ENCODE assay signal across 1 cellular context in genomic region chr15:64095795-64096485, GRCh38.
A peak's percentile ranks its signal among the peaks of the same experiment; 100 is the strongest.
TF ChIP-seq lines count a peak whose summit lies in the region.

A gene with protein sequence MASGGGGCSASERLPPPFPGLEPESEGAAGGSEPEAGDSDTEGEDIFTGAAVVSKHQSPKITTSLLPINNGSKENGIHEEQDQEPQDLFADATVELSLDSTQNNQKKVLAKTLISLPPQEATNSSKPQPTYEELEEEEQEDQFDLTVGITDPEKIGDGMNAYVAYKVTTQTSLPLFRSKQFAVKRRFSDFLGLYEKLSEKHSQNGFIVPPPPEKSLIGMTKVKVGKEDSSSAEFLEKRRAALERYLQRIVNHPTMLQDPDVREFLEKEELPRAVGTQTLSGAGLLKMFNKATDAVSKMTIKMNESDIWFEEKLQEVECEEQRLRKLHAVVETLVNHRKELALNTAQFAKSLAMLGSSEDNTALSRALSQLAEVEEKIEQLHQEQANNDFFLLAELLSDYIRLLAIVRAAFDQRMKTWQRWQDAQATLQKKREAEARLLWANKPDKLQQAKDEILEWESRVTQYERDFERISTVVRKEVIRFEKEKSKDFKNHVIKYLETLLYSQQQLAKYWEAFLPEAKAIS (plus strand): TSS chr15:64095982. CDS start chr15:64096014, 32 bp downstream.

TF ChIP-seq in HepG2, 621 proteins besides CTCF, POLR2A, EP300 and RAD21 (continued from another document and continues in another):
- TF ChIP-seq NAIF1 (CRISPR knock-in tag; IDR thresholded peaks at IDR 0.05; ENCODE audit: borderline replicate concordance) (no peak), MED13 (CRISPR knock-in tag; IDR thresholded peaks at IDR 0.05) (no peak), ZNF737 (CRISPR knock-in tag; IDR thresholded peaks at IDR 0.05; ENCODE audit: borderline replicate concordance) (no peak), ARNTL (CRISPR knock-in tag; IDR thresholded peaks at IDR 0.05) (peak; percentile 78), FOXC1 (CRISPR knock-in tag; IDR thresholded peaks at IDR 0.05; ENCODE audit: borderline replicate concordance) (no peak), SNAPC2 (CRISPR knock-in tag; IDR thresholded peaks at IDR 0.05) (no peak), ZBTB42 (CRISPR knock-in tag; IDR thresholded peaks at IDR 0.05) (0 out of 2 replicates have a peak, but pooled peaks have one; percentile 56), PBX2 (CRISPR knock-in tag; IDR thresholded peaks at IDR 0.05) (no peak), ARID2 (CRISPR knock-in tag; IDR thresholded peaks at IDR 0.05; ENCODE audit: borderline replicate concordance) (no peak), REST (IDR thresholded peaks at IDR 0.05; ENCODE audit: borderline replicate concordance in 1 of 2, low read depth in 1 of 2, low read length in 2 of 2) (peak; percentile 24 to 84), SUZ12 (IDR thresholded peaks at IDR 0.05; ENCODE audit: low read depth, low read length) (no peak), MIER2 (CRISPR knock-in tag; IDR thresholded peaks at IDR 0.05) (peak; percentile 66; the same call in 1 of the 2 replicates), YY1 (IDR thresholded peaks at IDR 0.05; ENCODE audit: insufficient read depth, insufficient replicate concordance, low read depth, low read length) (peak; percentile 97), GTF3A (CRISPR knock-in tag; conservative IDR thresholded peaks at IDR 0.05) (no peak), EHMT2 (IDR thresholded peaks at IDR 0.05; ENCODE audit: borderline replicate concordance, low read depth, low read length) (no peak), CBX2 (IDR thresholded peaks at IDR 0.05; ENCODE audit: low read depth, low read length) (no peak), CBX2 (CRISPR knock-in tag; IDR thresholded peaks at IDR 0.05; ENCODE audit: low read depth) (no peak), ZZZ3 (CRISPR knock-in tag; IDR thresholded peaks at IDR 0.05; ENCODE audit: borderline replicate concordance) (no peak; the same call in 1 of the 2 replicates), RFX3 (CRISPR knock-in tag; IDR thresholded peaks at IDR 0.05) (0 out of 2 replicates have a peak, but pooled peaks have one; percentile 14), NFE2L2 (IDR thresholded peaks at IDR 0.05; ENCODE audit: low read length) (no peak), KDM5A (IDR thresholded peaks at IDR 0.05; ENCODE audit: borderline replicate concordance, low read length) (peak; percentile 94), ZBTB38 (CRISPR knock-in tag; IDR thresholded peaks at IDR 0.05) (no peak; the same call in 1 of the 2 replicates), RORA (CRISPR knock-in tag; IDR thresholded peaks at IDR 0.05) (no peak), GFI1 (CRISPR knock-in tag; IDR thresholded peaks at IDR 0.05; ENCODE audit: borderline replicate concordance) (no peak; the same call in 1 of the 2 replicates), CHD4 (IDR thresholded peaks at IDR 0.05; ENCODE audit: borderline replicate concordance, low read length) (no peak), ZNF549 (CRISPR knock-in tag; IDR thresholded peaks at IDR 0.05) (no peak), CBFB (CRISPR knock-in tag; IDR thresholded peaks at IDR 0.05) (peak; percentile 94), RERE (CRISPR knock-in tag; IDR thresholded peaks at IDR 0.05; ENCODE audit: low read depth) (no peak), MIXL1 (CRISPR knock-in tag; IDR thresholded peaks at IDR 0.05) (peak; percentile 54; the same call in 1 of the 2 replicates)
- TF ChIP-seq, protein P1, sequence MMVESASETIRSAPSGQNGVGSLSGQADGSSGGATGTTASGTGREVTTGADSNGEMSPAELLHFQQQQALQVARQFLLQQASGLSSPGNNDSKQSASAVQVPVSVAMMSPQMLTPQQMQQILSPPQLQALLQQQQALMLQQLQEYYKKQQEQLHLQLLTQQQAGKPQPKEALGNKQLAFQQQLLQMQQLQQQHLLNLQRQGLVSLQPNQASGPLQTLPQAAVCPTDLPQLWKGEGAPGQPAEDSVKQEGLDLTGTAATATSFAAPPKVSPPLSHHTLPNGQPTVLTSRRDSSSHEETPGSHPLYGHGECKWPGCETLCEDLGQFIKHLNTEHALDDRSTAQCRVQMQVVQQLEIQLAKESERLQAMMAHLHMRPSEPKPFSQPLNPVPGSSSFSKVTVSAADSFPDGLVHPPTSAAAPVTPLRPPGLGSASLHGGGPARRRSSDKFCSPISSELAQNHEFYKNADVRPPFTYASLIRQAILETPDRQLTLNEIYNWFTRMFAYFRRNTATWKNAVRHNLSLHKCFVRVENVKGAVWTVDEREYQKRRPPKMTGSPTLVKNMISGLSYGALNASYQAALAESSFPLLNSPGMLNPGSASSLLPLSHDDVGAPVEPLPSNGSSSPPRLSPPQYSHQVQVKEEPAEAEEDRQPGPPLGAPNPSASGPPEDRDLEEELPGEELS (CRISPR knock-in tag; IDR thresholded peaks at IDR 0.05) = no peak
- TF ChIP-seq, protein P2, sequence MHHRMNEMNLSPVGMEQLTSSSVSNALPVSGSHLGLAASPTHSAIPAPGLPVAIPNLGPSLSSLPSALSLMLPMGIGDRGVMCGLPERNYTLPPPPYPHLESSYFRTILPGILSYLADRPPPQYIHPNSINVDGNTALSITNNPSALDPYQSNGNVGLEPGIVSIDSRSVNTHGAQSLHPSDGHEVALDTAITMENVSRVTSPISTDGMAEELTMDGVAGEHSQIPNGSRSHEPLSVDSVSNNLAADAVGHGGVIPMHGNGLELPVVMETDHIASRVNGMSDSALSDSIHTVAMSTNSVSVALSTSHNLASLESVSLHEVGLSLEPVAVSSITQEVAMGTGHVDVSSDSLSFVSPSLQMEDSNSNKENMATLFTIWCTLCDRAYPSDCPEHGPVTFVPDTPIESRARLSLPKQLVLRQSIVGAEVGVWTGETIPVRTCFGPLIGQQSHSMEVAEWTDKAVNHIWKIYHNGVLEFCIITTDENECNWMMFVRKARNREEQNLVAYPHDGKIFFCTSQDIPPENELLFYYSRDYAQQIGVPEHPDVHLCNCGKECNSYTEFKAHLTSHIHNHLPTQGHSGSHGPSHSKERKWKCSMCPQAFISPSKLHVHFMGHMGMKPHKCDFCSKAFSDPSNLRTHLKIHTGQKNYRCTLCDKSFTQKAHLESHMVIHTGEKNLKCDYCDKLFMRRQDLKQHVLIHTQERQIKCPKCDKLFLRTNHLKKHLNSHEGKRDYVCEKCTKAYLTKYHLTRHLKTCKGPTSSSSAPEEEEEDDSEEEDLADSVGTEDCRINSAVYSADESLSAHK (CRISPR knock-in tag; IDR thresholded peaks at IDR 0.05; ENCODE audit: borderline replicate concordance) = no peak
- TF ChIP-seq, protein P3, sequence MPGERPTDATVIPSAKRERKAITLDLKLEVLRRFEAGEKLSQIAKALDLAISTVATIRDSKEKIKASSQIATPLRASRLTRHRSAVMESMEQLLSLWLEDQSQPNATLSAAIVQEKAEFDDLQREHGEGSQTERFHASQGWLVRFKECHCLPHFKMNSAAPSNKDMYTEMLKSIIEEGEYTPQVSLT (CRISPR knock-in tag; IDR thresholded peaks at IDR 0.05; ENCODE audit: borderline replicate concordance, low read depth) = no peak
- TF ChIP-seq, protein P4, sequence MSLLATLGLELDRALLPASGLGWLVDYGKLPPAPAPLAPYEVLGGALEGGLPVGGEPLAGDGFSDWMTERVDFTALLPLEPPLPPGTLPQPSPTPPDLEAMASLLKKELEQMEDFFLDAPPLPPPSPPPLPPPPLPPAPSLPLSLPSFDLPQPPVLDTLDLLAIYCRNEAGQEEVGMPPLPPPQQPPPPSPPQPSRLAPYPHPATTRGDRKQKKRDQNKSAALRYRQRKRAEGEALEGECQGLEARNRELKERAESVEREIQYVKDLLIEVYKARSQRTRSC (CRISPR knock-in tag; IDR thresholded peaks at IDR 0.05; ENCODE audit: low read depth) = no peak
- TF ChIP-seq, protein P5, sequence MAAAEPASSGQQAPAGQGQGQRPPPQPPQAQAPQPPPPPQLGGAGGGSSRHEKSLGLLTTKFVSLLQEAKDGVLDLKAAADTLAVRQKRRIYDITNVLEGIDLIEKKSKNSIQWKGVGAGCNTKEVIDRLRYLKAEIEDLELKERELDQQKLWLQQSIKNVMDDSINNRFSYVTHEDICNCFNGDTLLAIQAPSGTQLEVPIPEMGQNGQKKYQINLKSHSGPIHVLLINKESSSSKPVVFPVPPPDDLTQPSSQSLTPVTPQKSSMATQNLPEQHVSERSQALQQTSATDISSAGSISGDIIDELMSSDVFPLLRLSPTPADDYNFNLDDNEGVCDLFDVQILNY (CRISPR knock-in tag; conservative IDR thresholded peaks at IDR 0.05) = 0 out of 2 replicates have a peak, but pooled peaks have one; percentile 19
- TF ChIP-seq, protein P6, sequence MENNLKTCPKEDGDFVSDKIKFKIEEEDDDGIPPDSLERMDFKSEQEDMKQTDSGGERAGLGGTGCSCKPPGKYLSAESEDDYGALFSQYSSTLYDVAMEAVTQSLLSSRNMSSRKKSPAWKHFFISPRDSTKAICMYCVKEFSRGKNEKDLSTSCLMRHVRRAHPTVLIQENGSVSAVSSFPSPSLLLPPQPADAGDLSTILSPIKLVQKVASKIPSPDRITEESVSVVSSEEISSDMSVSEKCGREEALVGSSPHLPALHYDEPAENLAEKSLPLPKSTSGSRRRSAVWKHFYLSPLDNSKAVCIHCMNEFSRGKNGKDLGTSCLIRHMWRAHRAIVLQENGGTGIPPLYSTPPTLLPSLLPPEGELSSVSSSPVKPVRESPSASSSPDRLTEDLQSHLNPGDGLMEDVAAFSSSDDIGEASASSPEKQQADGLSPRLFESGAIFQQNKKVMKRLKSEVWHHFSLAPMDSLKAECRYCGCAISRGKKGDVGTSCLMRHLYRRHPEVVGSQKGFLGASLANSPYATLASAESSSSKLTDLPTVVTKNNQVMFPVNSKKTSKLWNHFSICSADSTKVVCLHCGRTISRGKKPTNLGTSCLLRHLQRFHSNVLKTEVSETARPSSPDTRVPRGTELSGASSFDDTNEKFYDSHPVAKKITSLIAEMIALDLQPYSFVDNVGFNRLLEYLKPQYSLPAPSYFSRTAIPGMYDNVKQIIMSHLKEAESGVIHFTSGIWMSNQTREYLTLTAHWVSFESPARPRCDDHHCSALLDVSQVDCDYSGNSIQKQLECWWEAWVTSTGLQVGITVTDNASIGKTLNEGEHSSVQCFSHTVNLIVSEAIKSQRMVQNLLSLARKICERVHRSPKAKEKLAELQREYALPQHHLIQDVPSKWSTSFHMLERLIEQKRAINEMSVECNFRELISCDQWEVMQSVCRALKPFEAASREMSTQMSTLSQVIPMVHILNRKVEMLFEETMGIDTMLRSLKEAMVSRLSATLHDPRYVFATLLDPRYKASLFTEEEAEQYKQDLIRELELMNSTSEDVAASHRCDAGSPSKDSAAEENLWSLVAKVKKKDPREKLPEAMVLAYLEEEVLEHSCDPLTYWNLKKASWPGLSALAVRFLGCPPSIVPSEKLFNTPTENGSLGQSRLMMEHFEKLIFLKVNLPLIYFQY (CRISPR knock-in tag; IDR thresholded peaks at IDR 0.05; ENCODE audit: borderline replicate concordance) = no peak; the same call in 1 of the 2 replicates
